16 cellular contexts compared by ENCODE assay signal in the genomic region with DNA sequence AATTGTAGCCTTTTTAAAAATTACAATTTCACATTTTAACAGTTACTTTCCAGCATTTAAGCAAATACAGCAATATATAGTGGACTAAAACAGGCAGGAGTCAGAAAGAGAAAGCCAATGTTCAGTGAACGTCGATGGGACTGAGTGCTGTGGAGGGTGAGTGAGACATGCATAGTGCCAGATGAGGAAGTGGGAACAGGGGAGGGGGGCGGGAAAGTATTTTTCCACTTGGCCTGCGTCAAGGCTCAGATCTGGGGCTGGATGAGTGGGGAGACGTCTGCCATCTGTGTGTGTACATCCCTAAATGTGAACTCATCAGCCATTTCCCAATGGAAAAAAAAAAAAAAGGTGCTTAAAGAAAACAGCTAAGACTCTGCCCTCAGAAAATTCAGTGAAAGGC. TPM values are rescaled to one million over a fixed set of nuclear protein-coding genes. Genes with fewer than 3 reads are reported as not detected.
DNase-seq lines count a peak whose midpoint lies in the region; ATAC-seq and TF ChIP-seq lines count a peak whose summit lies in the region.
"Had no signal": no experiment of that assay in that cellular context is flagged by ENCODE, and none has a peak within 500 bp of the region (broad histone marks: within the 10 kb centered on the region; RNA-seq: fewer than 3 reads in every experiment).

No MANE protein-coding gene starts in this region.

- ATAC-seq in WTC11 (no peak), PC-3 (no peak)
- ATAC-seq: activated CD8-positive, alpha-beta memory T cell treated with anti-CD3 and anti-CD28 coated beads, Interleukin-2, amount 10 ng/mL, durations not matched to agents 7 days and 5 days; effector memory CD8-positive, alpha-beta T cell had no signal

- intact Hi-C loops in PC-3 (cut with micrococcal nuclease): no loop called here

- no peaks in the 10 kb centered on the region for H4K20me1 ChIP-seq in PC-3 (ENCODE audit: low read length)

- TF ChIP-seq CTCF in WTC11 (IDR thresholded peaks at IDR 0.05) (no peak), mesothelial cell of epicardium (IDR thresholded peaks at IDR 0.05; ENCODE audit: unreplicated experiment) (no peak), PC-3 (conservative IDR thresholded peaks at IDR 0.05; ENCODE audit: low read depth, low read length) (no peak)

- H2AFZ ChIP-seq in PC-3 (ENCODE audit: low read length): no peak overlapping the region

- H3K27ac ChIP-seq in PC-3 (ENCODE audit: low read length): no peak overlapping the region
- H3K27ac ChIP-seq: gastrocnemius medialis, spleen had no signal

- peaks cover 3% of the 10 kb centered on the region; the same call in 1 of the 2 replicates for H3K27me3 ChIP-seq in PC-3 (ENCODE audit: low read length)

- no peaks in the 10 kb centered on the region for H3K4me1 ChIP-seq in PC-3 (ENCODE audit: insufficient read depth, low read length)
- H3K4me1 ChIP-seq: gastrocnemius medialis had no signal

- no peak overlapping the region for H3K4me2 ChIP-seq in PC-3 (ENCODE audit: low read length)

- CTCF ChIA-PET in WTC11 (lab: Charles Lee): interaction anchor here (2.0 kb wide), 1 partner anchor 319 kb away, joined by 7 read pairs; no protein-coding TSS in a partner anchor
- CTCF ChIA-PET in PC-3 (lab: Charles Lee): interaction anchor here (0.7 kb wide), 1 partner anchor 44 kb away, joined by 3 read pairs; no protein-coding TSS in a partner anchor

- H3K27me3 Mint-ChIP-seq in WTC11 (ENCODE audit: low read depth) (peaks cover 13% of the 10 kb centered on the region), mesothelial cell of epicardium (ENCODE audit: low read depth) (no peaks in the 10 kb centered on the region)

- no peak overlapping the region for H3K9ac ChIP-seq in PC-3 (ENCODE audit: low read length)

- no peaks in the 10 kb centered on the region for H3K79me2 ChIP-seq in PC-3 (ENCODE audit: low read length)

- H3K4me3 Mint-ChIP-seq in WTC11: no peak overlapping the region
- no peak overlapping the region for H3K4me3 Mint-ChIP-seq in mesothelial cell of epicardium
- H3K4me3 Mint-ChIP-seq: activated CD8-positive, alpha-beta memory T cell treated with anti-CD3 and anti-CD28 coated beads, Interleukin-2, amount 10 ng/mL, durations not matched to agents 7 days and 5 days; activated naive CD4-positive, alpha-beta T cell treated with anti-CD3 and anti-CD28 coated beads for 36 hours; effector memory CD8-positive, alpha-beta T cell had no signal

- 0 out of 2 replicates have a peak overlapping the region, but pooled peaks have one; percentile 8 for H3K27ac Mint-ChIP-seq in WTC11
- peak overlapping the region; percentile 2 for H3K27ac Mint-ChIP-seq in mesothelial cell of epicardium
- H3K27ac Mint-ChIP-seq: activated CD8-positive, alpha-beta memory T cell treated with anti-CD3 and anti-CD28 coated beads, Interleukin-2, amount 10 ng/mL, durations not matched to agents 7 days and 5 days; activated naive CD4-positive, alpha-beta T cell treated with anti-CD3 and anti-CD28 coated beads for 36 hours; effector memory CD8-positive, alpha-beta T cell had no signal

- H3K36me3 Mint-ChIP-seq in WTC11: peaks cover 3% of the 10 kb centered on the region; the same call in 1 of the 2 replicates
- H3K36me3 Mint-ChIP-seq in mesothelial cell of epicardium: no peaks in the 10 kb centered on the region
- H3K36me3 Mint-ChIP-seq: activated CD8-positive, alpha-beta memory T cell treated with anti-CD3 and anti-CD28 coated beads, Interleukin-2, amount 10 ng/mL, durations not matched to agents 7 days and 5 days had no signal

- H3K9me2 ChIP-seq in PC-3 (replicated peaks; ENCODE audit: low read length): no peaks in the 10 kb centered on the region

- H3K4me3 ChIP-seq in PC-3 (ENCODE audit: low read length): no peak overlapping the region
- H3K4me3 ChIP-seq: gastrocnemius medialis, spleen had no signal

- H3K4me1 Mint-ChIP-seq in WTC11 (no peaks in the 10 kb centered on the region), mesothelial cell of epicardium (peaks cover 1% of the 10 kb centered on the region)
- H3K4me1 Mint-ChIP-seq: activated CD8-positive, alpha-beta memory T cell treated with anti-CD3 and anti-CD28 coated beads, Interleukin-2, amount 10 ng/mL, durations not matched to agents 7 days and 5 days had no signal

- no peaks in the 10 kb centered on the region for H3F3A ChIP-seq in PC-3 (ENCODE audit: low read length, unreplicated experiment)

- BruUV-seq in PC-3 (replicated peaks; lab: Mats Ljungman, UMichigan): no TSS peak

- H3K9me3 Mint-ChIP-seq in WTC11 (peaks cover 9% of the 10 kb centered on the region), mesothelial cell of epicardium (peaks cover 4% of the 10 kb centered on the region)
- H3K9me3 Mint-ChIP-seq: effector memory CD8-positive, alpha-beta T cell had no signal

- no peaks in the 10 kb centered on the region for H3K9me3 ChIP-seq in PC-3 (ENCODE audit: low read length)
- H3K9me3 ChIP-seq: gastrocnemius medialis had no signal

- POLR2A ChIA-PET in WTC11 (lab: Charles Lee) (no interaction called here), PC-3 (lab: Charles Lee; ENCODE audit: unreplicated experiment) (no interaction called here)

- DNase-seq in CD1c-positive myeloid dendritic cell (ENCODE audit: extremely low spot score): peak; percentile 62
- DNase-seq in Kasumi-1 (lab: John Stamatoyannopoulos, UW): peak; percentile 35 to 45
- DNase-seq in WTC11 (ENCODE audit: low spot score): no peak
- DNase-seq in mesothelial cell of epicardium (ENCODE audit: low spot score in 2 of 2, unreplicated experiment in 2 of 2): no peak
- DNase-seq in GM19238 (ENCODE audit: insufficient read length, low spot score): no peak
- no peak for DNase-seq in activated naive CD4-positive, alpha-beta T cell treated with anti-CD3 and anti-CD28 coated beads, Interleukin-2, amount 50 U/mL, for 16 hours
- no peak for DNase-seq in EL
- no peak for DNase-seq in PC-3
- DNase-seq: activated CD4-positive, CD25-positive, alpha-beta regulatory T cell; activated CD8-positive, alpha-beta memory T cell treated with anti-CD3 and anti-CD28 coated beads, Interleukin-2, amount 10 ng/mL, durations not matched to agents 7 days and 5 days; activated naive CD4-positive, alpha-beta T cell treated with anti-CD3 and anti-CD28 coated beads for 36 hours; effector memory CD8-positive, alpha-beta T cell; gastrocnemius medialis; mesendoderm; MM.1S; spleen had no signal

- H3K36me3 ChIP-seq in PC-3 (ENCODE audit: low read depth, low read length): no peaks in the 10 kb centered on the region
- H3K36me3 ChIP-seq: gastrocnemius medialis, spleen had no signal

TF ChIP-seq in WTC11, 78 proteins besides CTCF, POLR2A, EP300 and RAD21 (continues in another document):
- TF ChIP-seq, protein P1, sequence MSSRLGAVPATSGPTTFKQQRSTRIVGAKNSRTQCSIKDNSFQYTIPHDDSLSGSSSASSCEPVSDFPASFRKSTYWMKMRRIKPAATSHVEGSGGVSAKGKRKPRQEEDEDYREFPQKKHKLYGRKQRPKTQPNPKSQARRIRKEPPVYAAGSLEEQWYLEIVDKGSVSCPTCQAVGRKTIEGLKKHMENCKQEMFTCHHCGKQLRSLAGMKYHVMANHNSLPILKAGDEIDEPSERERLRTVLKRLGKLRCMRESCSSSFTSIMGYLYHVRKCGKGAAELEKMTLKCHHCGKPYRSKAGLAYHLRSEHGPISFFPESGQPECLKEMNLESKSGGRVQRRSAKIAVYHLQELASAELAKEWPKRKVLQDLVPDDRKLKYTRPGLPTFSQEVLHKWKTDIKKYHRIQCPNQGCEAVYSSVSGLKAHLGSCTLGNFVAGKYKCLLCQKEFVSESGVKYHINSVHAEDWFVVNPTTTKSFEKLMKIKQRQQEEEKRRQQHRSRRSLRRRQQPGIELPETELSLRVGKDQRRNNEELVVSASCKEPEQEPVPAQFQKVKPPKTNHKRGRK (CRISPR knock-in tag; IDR thresholded peaks at IDR 0.05; ENCODE audit: borderline replicate concordance): no peak
- TF ChIP-seq, protein P2, sequence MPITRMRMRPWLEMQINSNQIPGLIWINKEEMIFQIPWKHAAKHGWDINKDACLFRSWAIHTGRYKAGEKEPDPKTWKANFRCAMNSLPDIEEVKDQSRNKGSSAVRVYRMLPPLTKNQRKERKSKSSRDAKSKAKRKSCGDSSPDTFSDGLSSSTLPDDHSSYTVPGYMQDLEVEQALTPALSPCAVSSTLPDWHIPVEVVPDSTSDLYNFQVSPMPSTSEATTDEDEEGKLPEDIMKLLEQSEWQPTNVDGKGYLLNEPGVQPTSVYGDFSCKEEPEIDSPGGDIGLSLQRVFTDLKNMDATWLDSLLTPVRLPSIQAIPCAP (CRISPR knock-in tag; IDR thresholded peaks at IDR 0.05): no peak
- TF ChIP-seq ETV6 (CRISPR knock-in tag; IDR thresholded peaks at IDR 0.05) (no peak), ZNF671 (CRISPR knock-in tag; IDR thresholded peaks at IDR 0.05) (no peak), CBFB (CRISPR knock-in tag; IDR thresholded peaks at IDR 0.05; ENCODE audit: low read depth) (no peak), NR2C2 (CRISPR knock-in tag; IDR thresholded peaks at IDR 0.05) (no peak), ATF1 (CRISPR knock-in tag; IDR thresholded peaks at IDR 0.05) (no peak), FOXP1 (CRISPR knock-in tag; IDR thresholded peaks at IDR 0.05; ENCODE audit: borderline replicate concordance) (no peak), SP1 (CRISPR knock-in tag; conservative IDR thresholded peaks at IDR 0.05) (no peak)
- TF ChIP-seq, protein P3, sequence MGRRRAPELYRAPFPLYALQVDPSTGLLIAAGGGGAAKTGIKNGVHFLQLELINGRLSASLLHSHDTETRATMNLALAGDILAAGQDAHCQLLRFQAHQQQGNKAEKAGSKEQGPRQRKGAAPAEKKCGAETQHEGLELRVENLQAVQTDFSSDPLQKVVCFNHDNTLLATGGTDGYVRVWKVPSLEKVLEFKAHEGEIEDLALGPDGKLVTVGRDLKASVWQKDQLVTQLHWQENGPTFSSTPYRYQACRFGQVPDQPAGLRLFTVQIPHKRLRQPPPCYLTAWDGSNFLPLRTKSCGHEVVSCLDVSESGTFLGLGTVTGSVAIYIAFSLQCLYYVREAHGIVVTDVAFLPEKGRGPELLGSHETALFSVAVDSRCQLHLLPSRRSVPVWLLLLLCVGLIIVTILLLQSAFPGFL (CRISPR knock-in tag; IDR thresholded peaks at IDR 0.05; ENCODE audit: borderline replicate concordance): no peak
- TF ChIP-seq, protein P4, sequence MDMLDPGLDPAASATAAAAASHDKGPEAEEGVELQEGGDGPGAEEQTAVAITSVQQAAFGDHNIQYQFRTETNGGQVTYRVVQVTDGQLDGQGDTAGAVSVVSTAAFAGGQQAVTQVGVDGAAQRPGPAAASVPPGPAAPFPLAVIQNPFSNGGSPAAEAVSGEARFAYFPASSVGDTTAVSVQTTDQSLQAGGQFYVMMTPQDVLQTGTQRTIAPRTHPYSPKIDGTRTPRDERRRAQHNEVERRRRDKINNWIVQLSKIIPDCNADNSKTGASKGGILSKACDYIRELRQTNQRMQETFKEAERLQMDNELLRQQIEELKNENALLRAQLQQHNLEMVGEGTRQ (CRISPR knock-in tag; IDR thresholded peaks at IDR 0.05): no peak

RNA-seq across cellular contexts. Expression of a gene that starts 19.2 kb away (rescaled TPM):
- total RNA-seq in WTC11 (2021): 20.9 to 24.4 TPM (median 22.9 TPM) in 3 replicates
- 22.2 to 23.6 TPM (median 23.2 TPM) in 3 replicates for total RNA-seq in mesothelial cell of epicardium
- 22.8 and 46.6 TPM in 2 replicates for total RNA-seq in PC-3 (2014; rRNA removed)

Comparison
In these comparisons a context has a peak if more than half of its experiments do, and no peak if none do; other contexts are left out.
1. DNase-seq: peak in CD1c-positive myeloid dendritic cell (single experiment) and Kasumi-1 (2 of 2); none in WTC11 (single experiment), mesothelial cell of epicardium (0 of 2), GM19238 (single experiment), activated naive CD4-positive, alpha-beta T cell treated with anti-CD3 and anti-CD28 coated beads, Interleukin-2, amount 50 U/mL, for 16 hours (single experiment), EL (single experiment) and PC-3 (single experiment).